Comparison of ENCODE assay signal across 8 cellular contexts in the genomic region with DNA sequence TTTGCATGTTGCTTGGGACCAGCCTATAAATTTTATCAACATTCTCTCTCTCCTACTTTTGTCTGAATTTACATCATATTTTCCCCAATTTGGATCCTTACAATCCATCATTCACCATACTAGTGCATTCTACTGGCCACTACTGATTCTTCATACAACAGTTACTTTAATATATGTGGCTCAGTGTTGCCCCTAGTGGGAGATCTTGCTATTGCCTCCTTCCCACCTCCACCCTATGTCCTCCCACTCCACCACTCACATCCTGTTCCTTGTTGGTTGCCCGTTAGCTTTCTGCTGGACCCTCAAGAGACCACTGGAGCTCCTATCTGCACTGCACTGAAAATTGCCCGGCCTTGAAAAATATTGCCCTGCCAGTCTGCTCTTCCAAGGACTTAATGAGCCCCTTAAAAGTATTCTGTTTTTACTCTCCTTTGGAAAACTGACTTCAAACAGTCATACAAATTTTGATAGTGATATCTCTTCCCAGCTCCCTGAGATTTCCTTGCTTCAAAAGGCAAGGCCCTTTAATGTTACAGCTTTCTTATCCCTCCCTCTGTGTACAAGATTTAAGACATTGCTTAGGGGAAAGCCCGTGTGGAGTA.
DNase-seq lines count a peak whose midpoint lies in the region; ATAC-seq and TF ChIP-seq lines count a peak whose summit lies in the region.

No MANE protein-coding gene starts in this region.

- peak; percentile 91 for ATAC-seq in GM19463 (IDR thresholded peaks at IDR 0.05; ENCODE audit: unreplicated experiment)
- ATAC-seq in HG03378 (IDR thresholded peaks at IDR 0.05; ENCODE audit: unreplicated experiment) = peak; percentile 94

- no peaks in the 10 kb centered on the region for H3K27me3 ChIP-seq in sigmoid colon

- TF ChIP-seq EP300 in sigmoid colon (IDR thresholded peaks at IDR 0.05) = no peak

- DNase-seq in ELR (ENCODE audit: low read depth) (peak; percentile 35), RPMI8226 (peak; percentile 54), iris pigment epithelial cell (ENCODE audit: low read depth) (peak; percentile 29), hypothalamus (lab: John Stamatoyannopoulos, UW) (no peak), sigmoid colon (no peak)
- no peak for DNase-seq in activated CD4-positive, alpha-beta T cell treated with anti-CD3 and anti-CD28 coated beads for 1 hour

- no peak for TF ChIP-seq CTCF in sigmoid colon (IDR thresholded peaks at IDR 0.05)

- no peaks in the 10 kb centered on the region for H3K9me3 ChIP-seq in sigmoid colon

- H3K27ac ChIP-seq in sigmoid colon = no peak overlapping the region

- no peaks in the 10 kb centered on the region for H3K4me1 ChIP-seq in sigmoid colon

- WGBS in sigmoid colon, 2 donors = 65 to 68% methylated on average over 3 of the region's 3 CpGs

- H3K36me3 ChIP-seq in sigmoid colon = no peaks in the 10 kb centered on the region

- TF ChIP-seq POLR2A in sigmoid colon (IDR thresholded peaks at IDR 0.05) = no peak

- H3K4me3 ChIP-seq in sigmoid colon = no peak overlapping the region

- intact Hi-C loops in sigmoid colon (cut with DNase I) = no loop called here

Comparison
In these comparisons a context has a peak if more than half of its experiments do, and no peak if none do; other contexts are left out.
1. DNase-seq: peak in ELR (single experiment), RPMI8226 (single experiment) and iris pigment epithelial cell (single experiment); none in hypothalamus (0 of 51), sigmoid colon (single experiment) and activated CD4-positive, alpha-beta T cell treated with anti-CD3 and anti-CD28 coated beads for 1 hour (single experiment).